Comparison of ENCODE assay signal across 21 cellular contexts in the genomic region with DNA sequence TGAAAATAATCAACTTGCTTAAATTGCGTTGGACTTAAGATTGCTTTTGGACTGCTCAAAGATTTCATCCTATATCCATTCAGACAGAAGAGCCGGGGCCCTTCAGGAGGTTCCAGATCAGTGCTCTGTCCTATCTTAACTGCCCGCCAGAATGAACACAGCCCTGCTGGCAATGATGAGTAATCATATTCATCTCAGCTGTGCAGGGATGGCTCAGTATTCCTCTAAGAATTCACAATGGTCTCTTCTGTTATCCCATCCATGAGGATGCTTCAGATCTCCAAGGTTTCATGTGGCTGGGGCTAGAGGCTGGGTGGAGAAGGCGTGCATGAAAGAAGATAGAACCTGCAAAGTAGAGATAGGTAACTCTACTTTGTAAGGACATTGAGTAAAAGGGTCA.
"Had no signal": no experiment of that assay in that cellular context is flagged by ENCODE, and none has a peak within 500 bp of the region (broad histone marks: within the 10 kb centered on the region; RNA-seq: fewer than 3 reads in every experiment).

No MANE protein-coding gene starts in this region.

- H3K27ac Mint-ChIP-seq: activated CD4-positive, alpha-beta memory T cell treated with anti-CD3 and anti-CD28 coated beads, Interleukin-2, amount 10 ng/mL, durations not matched to agents 7 days and 5 days; activated CD4-positive, alpha-beta T cell treated with anti-CD3 and anti-CD28 coated beads for 36 hours; activated naive CD8-positive, alpha-beta T cell treated with anti-CD3 and anti-CD28 coated beads for 36 hours; activated T-helper 17 cell treated with anti-CD3 and anti-CD28 coated beads, Interleukin-2, amount 50 U/mL, for 72 hours; effector memory CD8-positive, alpha-beta T cell; naive B cell had no signal

- ATAC-seq: activated CD4-positive, alpha-beta T cell treated with anti-CD3 and anti-CD28 coated beads for 36 hours; activated T-helper 17 cell treated with anti-CD3 and anti-CD28 coated beads, Interleukin-2, amount 50 U/mL, for 72 hours; effector memory CD8-positive, alpha-beta T cell; left lung had no signal

- H3K27me3 ChIP-seq: left lung, neutrophil, pancreas, thyroid gland, vagina had no signal

- H3K4me1 Mint-ChIP-seq: activated CD4-positive, alpha-beta memory T cell treated with anti-CD3 and anti-CD28 coated beads, Interleukin-2, amount 10 ng/mL, durations not matched to agents 7 days and 5 days; activated CD4-positive, alpha-beta T cell treated with anti-CD3 and anti-CD28 coated beads for 36 hours; activated naive CD8-positive, alpha-beta T cell treated with anti-CD3 and anti-CD28 coated beads for 36 hours; activated T-helper 17 cell treated with anti-CD3 and anti-CD28 coated beads, Interleukin-2, amount 50 U/mL, for 72 hours; naive B cell had no signal

- H3K27ac ChIP-seq: left lung, neutrophil, thyroid gland, vagina had no signal

- DNase-seq: activated CD4-positive, alpha-beta memory T cell treated with anti-CD3 and anti-CD28 coated beads, Interleukin-2, amount 10 ng/mL, durations not matched to agents 7 days and 5 days; activated CD4-positive, alpha-beta T cell treated with anti-CD3 and anti-CD28 coated beads for 36 hours; activated naive CD4-positive, alpha-beta T cell; activated naive CD8-positive, alpha-beta T cell treated with anti-CD3 and anti-CD28 coated beads for 36 hours; activated T-cell treated with anti-CD3 and anti-CD28 coated beads, Interleukin-2, amount 50 U/mL, for 1 hour; amniotic stem cell; effector memory CD8-positive, alpha-beta T cell; foreskin fibroblast; kidney; left lung; naive B cell; pancreas; stimulated activated CD4-positive, alpha-beta T cell treated with anti-CD3 and anti-CD28 coated beads, Interleukin-12 subunit alpha, Interleukin-12 subunit beta, amount 100 ng/mL, for 4 hours; stimulated activated CD4-positive, alpha-beta T cell treated with anti-CD3 and anti-CD28 coated beads, Interleukin-1b, Interleukin-23, amount 100 ng/mL, for 48 hours; stimulated activated CD8-positive, alpha-beta memory T cell treated with anti-CD3 and anti-CD28 coated beads, Interleukin-4, amount 100 ng/mL, for 48 hours; stimulated activated naive CD4-positive, alpha-beta T cell; SW 1271; thyroid gland had no signal

- H3K9me3 Mint-ChIP-seq: activated CD4-positive, alpha-beta memory T cell treated with anti-CD3 and anti-CD28 coated beads, Interleukin-2, amount 10 ng/mL, durations not matched to agents 7 days and 5 days; activated naive CD8-positive, alpha-beta T cell treated with anti-CD3 and anti-CD28 coated beads for 36 hours; activated T-helper 17 cell treated with anti-CD3 and anti-CD28 coated beads, Interleukin-2, amount 50 U/mL, for 72 hours; effector memory CD8-positive, alpha-beta T cell; naive B cell had no signal

- H3K4me1 ChIP-seq: left lung had no signal

- H3K4me3 Mint-ChIP-seq: activated CD4-positive, alpha-beta memory T cell treated with anti-CD3 and anti-CD28 coated beads, Interleukin-2, amount 10 ng/mL, durations not matched to agents 7 days and 5 days; activated CD4-positive, alpha-beta T cell treated with anti-CD3 and anti-CD28 coated beads for 36 hours; activated naive CD8-positive, alpha-beta T cell treated with anti-CD3 and anti-CD28 coated beads for 36 hours; activated T-helper 17 cell treated with anti-CD3 and anti-CD28 coated beads, Interleukin-2, amount 50 U/mL, for 72 hours; effector memory CD8-positive, alpha-beta T cell; naive B cell had no signal

- H3K36me3 ChIP-seq: left lung, neutrophil, pancreas, thyroid gland, vagina had no signal

- H3K36me3 Mint-ChIP-seq: activated naive CD8-positive, alpha-beta T cell treated with anti-CD3 and anti-CD28 coated beads for 36 hours; naive B cell had no signal

- H3K4me3 ChIP-seq: left lung, pancreas, thyroid gland, vagina had no signal

- H3K9me3 ChIP-seq: left lung, neutrophil, pancreas, thyroid gland, vagina had no signal
